In the genomic region with DNA sequence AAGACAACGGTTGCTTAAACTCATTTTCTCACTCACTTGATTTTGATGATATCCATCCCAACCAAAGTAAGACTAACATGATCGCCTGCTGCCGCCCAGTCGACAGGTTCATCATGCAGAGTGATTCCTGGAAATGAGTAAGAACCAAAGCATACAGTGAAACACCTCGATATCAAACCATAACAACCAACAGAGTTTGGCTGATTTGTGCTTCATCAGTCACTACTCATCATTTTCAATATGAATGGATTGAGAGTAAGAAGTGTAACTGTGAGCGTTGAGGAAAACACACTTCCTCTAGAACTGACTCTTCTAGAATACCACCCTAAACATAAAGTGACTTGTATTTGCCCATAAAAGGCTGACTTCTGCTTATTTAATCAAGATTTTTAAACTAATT, we compare ENCODE assay signal across 10 cellular contexts. TPM values are rescaled to one million over a fixed set of nuclear protein-coding genes. Genes with fewer than 3 reads are reported as not detected.
DNase-seq lines count a peak whose midpoint lies in the region; ATAC-seq and TF ChIP-seq lines count a peak whose summit lies in the region.
"Had no signal": no experiment of that assay in that cellular context is flagged by ENCODE, and none has a peak within 500 bp of the region (broad histone marks: within the 10 kb centered on the region; RNA-seq: fewer than 3 reads in every experiment).

No MANE protein-coding gene starts in this region.

- ATAC-seq in natural killer cell treated with Interleukin-12 subunit alpha and Interleukin-12 subunit beta and Interleukin-15 and Interleukin-18, amount 100 ng/mL, for 72 hours = peak; percentile 88 to 92
- ATAC-seq in natural killer cell (no peak), HG03025 (IDR thresholded peaks at IDR 0.05; ENCODE audit: low FRiP score, unreplicated experiment) (peak; percentile 59)

- H3K4me1 Mint-ChIP-seq in natural killer cell treated with Interleukin-12 subunit alpha and Interleukin-12 subunit beta and Interleukin-15 and Interleukin-18, amount 100 ng/mL, for 72 hours (ENCODE audit: low read depth in 2 of 2) = peaks cover 22 to 47% of the 10 kb centered on the region in 2 donors
- peaks cover 25 to 29% of the 10 kb centered on the region in 2 donors for H3K4me1 Mint-ChIP-seq in natural killer cell
- no peaks in the 10 kb centered on the region for H3K4me1 Mint-ChIP-seq in glutamatergic neuron (ENCODE audit: low read depth, unreplicated experiment)

- H3K36me3 Mint-ChIP-seq in natural killer cell treated with Interleukin-12 subunit alpha and Interleukin-12 subunit beta and Interleukin-15 and Interleukin-18, amount 100 ng/mL, for 72 hours = peaks cover 58% of the 10 kb centered on the region
- H3K36me3 Mint-ChIP-seq in natural killer cell (peaks cover 15% of the 10 kb centered on the region), glutamatergic neuron (ENCODE audit: unreplicated experiment) (no peaks in the 10 kb centered on the region)

- H3K27ac Mint-ChIP-seq in natural killer cell treated with Interleukin-12 subunit alpha and Interleukin-12 subunit beta and Interleukin-15 and Interleukin-18, amount 100 ng/mL, for 72 hours = peak overlapping the region; percentile 60 to 83
- H3K27ac Mint-ChIP-seq in natural killer cell = no peak overlapping the region
- H3K27ac Mint-ChIP-seq in glutamatergic neuron (ENCODE audit: unreplicated experiment) = no peak overlapping the region

- H3K27me3 Mint-ChIP-seq in natural killer cell treated with Interleukin-12 subunit alpha and Interleukin-12 subunit beta and Interleukin-15 and Interleukin-18, amount 100 ng/mL, for 72 hours = no peaks in the 10 kb centered on the region
- H3K27me3 Mint-ChIP-seq in natural killer cell (ENCODE audit: low read depth in 2 of 2) (no peaks in the 10 kb centered on the region), glutamatergic neuron (ENCODE audit: unreplicated experiment) (no peaks in the 10 kb centered on the region)

- peak; percentile 62 for DNase-seq in natural killer cell treated with Interleukin-12 subunit alpha and Interleukin-12 subunit beta and Interleukin-15 and Interleukin-18, amount 100 ng/mL, for 72 hours (ENCODE audit: low spot score)
- DNase-seq in natural killer cell = no peak
- DNase-seq in activated T-cell treated with anti-CD3 and anti-CD28 coated beads, Interleukin-2, amount 50 U/mL, for 48 hours = peak; percentile 65 to 67
- DNase-seq in NK-92 treated with Interleukin-12 subunit alpha and Interleukin-12 subunit beta, amount 100 ng/mL, for 24 hours (lab: John Stamatoyannopoulos, UW) = no peak
- DNase-seq in glutamatergic neuron = no peak
- no peak for DNase-seq in NCI-H526 (lab: John Stamatoyannopoulos, UW)
- DNase-seq in DMS153 treated with DMSO at 0.1 percent for 48 hours (lab: John Stamatoyannopoulos, UW; ENCODE audit: unreplicated experiment) = no peak
- DNase-seq: NCI-H1092 treated with DMSO at 0.1 percent for 48 hours, SK-N-SH had no signal

- peak overlapping the region; percentile 70 for H3K4me3 Mint-ChIP-seq in natural killer cell treated with Interleukin-12 subunit alpha and Interleukin-12 subunit beta and Interleukin-15 and Interleukin-18, amount 100 ng/mL, for 72 hours
- no peak overlapping the region for H3K4me3 Mint-ChIP-seq in natural killer cell
- H3K4me3 Mint-ChIP-seq in glutamatergic neuron (ENCODE audit: unreplicated experiment) = no peak overlapping the region

- intact Hi-C loops in natural killer cell (cut with micrococcal nuclease) = no loop called here

- TF ChIP-seq CTCF in natural killer cell (IDR thresholded peaks at IDR 0.05) = no peak
- TF ChIP-seq CTCF in glutamatergic neuron (IDR thresholded peaks at IDR 0.05; ENCODE audit: partially characterized antibody, unreplicated experiment) = no peak

- no peaks in the 10 kb centered on the region for H3K9me3 Mint-ChIP-seq in natural killer cell treated with Interleukin-12 subunit alpha and Interleukin-12 subunit beta and Interleukin-15 and Interleukin-18, amount 100 ng/mL, for 72 hours
- H3K9me3 Mint-ChIP-seq in natural killer cell = no peaks in the 10 kb centered on the region
- no peaks in the 10 kb centered on the region for H3K9me3 Mint-ChIP-seq in glutamatergic neuron (ENCODE audit: unreplicated experiment)

RNA-seq across cellular contexts. Expression of a gene that starts 29.2 kb away (rescaled TPM):
- total RNA-seq in natural killer cell treated with Interleukin-12 subunit alpha and Interleukin-12 subunit beta and Interleukin-15 and Interleukin-18, amount 100 ng/mL, for 72 hours = 1 to 10 TPM; 3.9 to 5.2 TPM
- total RNA-seq in natural killer cell (1 to 10 TPM in 2 of 3 donors, under 1 TPM in 1; 0.75 to 3.0 (median 1.8) TPM), glutamatergic neuron (ENCODE audit: unreplicated experiment) (1.8 TPM)

Comparison
In these comparisons a context has a peak if more than half of its experiments do, and no peak if none do; other contexts are left out.
1. ATAC-seq: peak in natural killer cell treated with Interleukin-12 subunit alpha and Interleukin-12 subunit beta and Interleukin-15 and Interleukin-18, amount 100 ng/mL, for 72 hours (2 of 2) and HG03025 (single experiment); none in natural killer cell (0 of 3).
2. DNase-seq: peak in natural killer cell treated with Interleukin-12 subunit alpha and Interleukin-12 subunit beta and Interleukin-15 and Interleukin-18, amount 100 ng/mL, for 72 hours (single experiment) and activated T-cell treated with anti-CD3 and anti-CD28 coated beads, Interleukin-2, amount 50 U/mL, for 48 hours (2 of 2); none in natural killer cell (single experiment), NK-92 treated with Interleukin-12 subunit alpha and Interleukin-12 subunit beta, amount 100 ng/mL, for 24 hours (single experiment), glutamatergic neuron (single experiment), NCI-H526 (0 of 2) and DMS153 treated with DMSO at 0.1 percent for 48 hours (single experiment).
3. H3K27ac Mint-ChIP-seq: peak in natural killer cell treated with Interleukin-12 subunit alpha and Interleukin-12 subunit beta and Interleukin-15 and Interleukin-18, amount 100 ng/mL, for 72 hours (2 of 2); none in natural killer cell (0 of 2) and glutamatergic neuron (single experiment).